Comparison of ENCODE assay signal across 10 cellular contexts in genomic region chr14:92037989-92038388, GRCh38. TPM values are rescaled to one million over a fixed set of nuclear protein-coding genes. Genes with fewer than 3 reads are reported as not detected.
DNase-seq lines count a peak whose midpoint lies in the region; ATAC-seq, FAIRE-seq and TF ChIP-seq lines count a peak whose summit lies in the region.
"Had no signal": no experiment of that assay in that cellular context is flagged by ENCODE, and none has a peak within 500 bp of the region (broad histone marks: within the 10 kb centered on the region; RNA-seq: fewer than 3 reads in every experiment).

No MANE protein-coding gene starts in this region.

- TF ChIP-seq CTCF in endothelial cell of umbilical vein (IDR thresholded peaks at IDR 0.05; ENCODE audit: extremely low read depth in 1 of 2, insufficient read depth in 1 of 2, low read depth in 1 of 2, low read length in 2 of 2), result no peak

- no peaks in the 10 kb centered on the region; the same call in 1 of the 2 replicates for H3K9me3 ChIP-seq in ES-I3 (ENCODE audit: control insufficient read depth, insufficient read depth, low read length)
- H3K9me3 ChIP-seq in endothelial cell of umbilical vein (replicated peaks; ENCODE audit: control insufficient read depth, insufficient read depth, low read length), result no peaks in the 10 kb centered on the region
- H3K9me3 ChIP-seq in trophoblast cell (ENCODE audit: insufficient read depth, low read depth, low read length), result peaks cover 3% of the 10 kb centered on the region
- H3K9me3 ChIP-seq: mucosa of descending colon had no signal

- no peak overlapping the region for H2BK5ac ChIP-seq in trophoblast cell (ENCODE audit: low read depth, low read length, poor library complexity)

- H3K79me2 ChIP-seq in endothelial cell of umbilical vein (ENCODE audit: control insufficient read depth, insufficient read depth, low read length) (peaks cover 57% of the 10 kb centered on the region), trophoblast cell (ENCODE audit: control insufficient read depth, insufficient read depth, low read length, poor library complexity) (peaks cover 7% of the 10 kb centered on the region)

- POLR2A ChIA-PET in endothelial cell of umbilical vein (lab: Charles Lee), result no interaction called here

- H2BK12ac ChIP-seq in trophoblast cell (ENCODE audit: low read length), result no peak overlapping the region

- no peak overlapping the region for H3K14ac ChIP-seq in trophoblast cell (ENCODE audit: low read length)

- H3K4me3 ChIP-seq in endothelial cell of umbilical vein (replicated peaks in 1 of 3; ENCODE audit: insufficient read depth in 1 of 3, low read depth in 1 of 3, low read length in 3 of 3) (peak overlapping the region in 2 of 3 experiments; percentile 1 to 96), trophoblast cell (ENCODE audit: low read depth, low read length) (no peak overlapping the region)
- H3K4me3 ChIP-seq: mucosa of descending colon had no signal

- H2AFZ ChIP-seq in endothelial cell of umbilical vein (ENCODE audit: low read depth, low read length), result no peak overlapping the region
- no peak overlapping the region for H2AFZ ChIP-seq in trophoblast cell (ENCODE audit: insufficient read depth, low read length, poor library complexity)

- CTCF ChIA-PET in endothelial cell of umbilical vein (lab: Charles Lee), result interaction anchor here (1.3 kb wide), 1 partner anchor 68 kb away, joined by 5 read pairs; the partner anchor contains the start of gene ATXN3

- no peak overlapping the region for H4K12ac ChIP-seq in trophoblast cell (ENCODE audit: low read depth, low read length)

- no peaks in the 10 kb centered on the region for H4K20me1 ChIP-seq in endothelial cell of umbilical vein (replicated peaks; ENCODE audit: control insufficient read depth, extremely low read depth, insufficient read depth, low read length)

- no peak overlapping the region for H3K27ac ChIP-seq in endothelial cell of umbilical vein (ENCODE audit: insufficient read depth, low read depth, low read length)
- H3K27ac ChIP-seq in trophoblast cell (ENCODE audit: low read depth, low read length), result no peak overlapping the region

- H4K91ac ChIP-seq in trophoblast cell (ENCODE audit: low read depth, low read length), result no peak overlapping the region

- H3K4me1 ChIP-seq in ES-I3 (ENCODE audit: insufficient read depth, low read length), result 0 out of 2 replicates have a peak, but pooled peaks cover 3% of the 10 kb centered on the region
- H3K4me1 ChIP-seq in endothelial cell of umbilical vein (ENCODE audit: control insufficient read depth, extremely low read depth, insufficient read depth, low read length), result peaks cover 16% of the 10 kb centered on the region
- H3K4me1 ChIP-seq in trophoblast cell (ENCODE audit: control insufficient read depth in 1 of 2, insufficient read depth in 2 of 2, low read length in 2 of 2), result peaks cover 2 to 3% of the 10 kb centered on the region in 2 experiments

- peaks cover 12% of the 10 kb centered on the region for H3K79me1 ChIP-seq in trophoblast cell (ENCODE audit: low read length)

- no CpG with 5 or more reads among the region's 3 CpGs for WGBS in trophoblast cell (ENCODE audit: extremely low coverage, insufficient coverage, insufficient read length)

- H3K9ac ChIP-seq in ES-I3 (ENCODE audit: low read depth, low read length) (0 out of 2 replicates have a peak overlapping the region, but pooled peaks have one; percentile 22), endothelial cell of umbilical vein (replicated peaks; ENCODE audit: extremely low read depth, insufficient read depth, low read length) (no peak overlapping the region), trophoblast cell (ENCODE audit: low read length) (no peak overlapping the region)

- peak; percentile 22 for DNase-seq in RKO (ENCODE audit: low spot score)
- peak; percentile 14 for DNase-seq in endothelial cell of umbilical vein (ENCODE audit: low read depth, low spot score)
- no peak for DNase-seq in trophoblast cell
- no peak for DNase-seq in ACHN
- DNase-seq in stimulated activated CD4-positive, alpha-beta T cell treated with anti-CD3 and anti-CD28 coated beads, Interleukin-2, amount 100 ng/mL, for 48 hours, result no peak
- DNase-seq: mucosa of descending colon, NCI-H2029 had no signal

- no peak for ATAC-seq in GM19324 (IDR thresholded peaks at IDR 0.05; ENCODE audit: low FRiP score, unreplicated experiment)
- no peak for ATAC-seq in HG03521 (IDR thresholded peaks at IDR 0.05; ENCODE audit: unreplicated experiment)
- ATAC-seq: mucosa of descending colon had no signal

- H3K36me3 ChIP-seq in ES-I3 (ENCODE audit: insufficient read depth, low read length) (no peaks in the 10 kb centered on the region), endothelial cell of umbilical vein (ENCODE audit: control insufficient read depth in 2 of 2, extremely low read depth in 1 of 2, insufficient read depth in 2 of 2, low read length in 2 of 2) (no peaks in the 10 kb centered on the region), trophoblast cell (ENCODE audit: control insufficient read depth in 1 of 2, insufficient read depth in 2 of 2, low read length in 2 of 2) (peaks cover 0 to 1% of the 10 kb centered on the region in 2 experiments)

- dilution Hi-C loops in endothelial cell of umbilical vein (cut with MboI; ENCODE audit: extremely low pct_ligation_motif_present, low sequenced_read_pairs), result no loop called here

- H3K23ac ChIP-seq in trophoblast cell (ENCODE audit: low read length), result no peak overlapping the region

- peak overlapping the region; percentile 93 for H3K4me2 ChIP-seq in endothelial cell of umbilical vein (ENCODE audit: insufficient read depth, low read length)
- peak overlapping the region; percentile 37 for H3K4me2 ChIP-seq in trophoblast cell (ENCODE audit: low read length)

- peak overlapping the region; percentile 92 for H3K4ac ChIP-seq in trophoblast cell (ENCODE audit: low read depth, low read length)

- H3K27me3 ChIP-seq in endothelial cell of umbilical vein (ENCODE audit: control insufficient read depth in 2 of 2, insufficient read depth in 2 of 2, low read length in 2 of 2) (no peaks in the 10 kb centered on the region), trophoblast cell (ENCODE audit: insufficient read depth, low read length) (no peaks in the 10 kb centered on the region)

- intact Hi-C loops in endothelial cell of umbilical vein (cut with micrococcal nuclease), result loop anchor here (1.0 to 2.0 kb wide), 2 partner anchors 10 to 41 kb away; no protein-coding TSS in a partner anchor

- H3K18ac ChIP-seq in trophoblast cell (ENCODE audit: low read length), result peak overlapping the region; percentile 71

- no peak overlapping the region for H2AK5ac ChIP-seq in trophoblast cell (ENCODE audit: low read length)

- FAIRE-seq in endothelial cell of umbilical vein (lab: Jason Lieb, UNC), result no peak

- in situ Hi-C loops in ACHN (cut with HindIII; ENCODE audit: low pct_ligation_motif_present, low pct_unique_long_range_greater_than_20kb, low sequenced_read_pairs), result no loop called here

- no peak overlapping the region for H2BK120ac ChIP-seq in trophoblast cell (ENCODE audit: insufficient read depth, low read length, poor library complexity)

- H4K8ac ChIP-seq in trophoblast cell (ENCODE audit: low read depth, low read length), result no peak overlapping the region

- no TSS peak for BruUV-seq in endothelial cell of umbilical vein (replicated peaks; lab: Mats Ljungman, UMichigan)

- H3K9me1 ChIP-seq in endothelial cell of umbilical vein (replicated peaks; ENCODE audit: control insufficient read depth, extremely low read depth, insufficient read depth, low read length), result no peaks in the 10 kb centered on the region

- no peak for TF ChIP-seq POLR2A in endothelial cell of umbilical vein (IDR thresholded peaks at IDR 0.05; ENCODE audit: low read depth, low read length)

TF ChIP-seq in endothelial cell of umbilical vein, 7 proteins besides CTCF, POLR2A, EP300 and RAD21:
- TF ChIP-seq MYC (IDR thresholded peaks at IDR 0.05; ENCODE audit: low read depth, low read length) (no peak), JUN (IDR thresholded peaks at IDR 0.05; ENCODE audit: borderline replicate concordance, insufficient read depth, insufficient read length, low read depth) (no peak), POLR2AphosphoS5 (IDR thresholded peaks at IDR 0.05; ENCODE audit: insufficient read depth, low read depth, low read length) (no peak), GATA2 (IDR thresholded peaks at IDR 0.05; ENCODE audit: insufficient read depth, insufficient read length, low read depth, low read length) (no peak), FOS (IDR thresholded peaks at IDR 0.05; ENCODE audit: borderline replicate concordance, insufficient read depth, low read length) (no peak), EZH2 (IDR thresholded peaks at IDR 0.05; ENCODE audit: borderline replicate concordance, low read depth, low read length, severe bottlenecking) (no peak), MAX (IDR thresholded peaks at IDR 0.05; ENCODE audit: insufficient read depth, insufficient read length) (no peak)

RNA-seq across cellular contexts. Expression of gene TRIP11, which starts 1.9 kb away (rescaled TPM):
- total RNA-seq in endothelial cell of umbilical vein, result 51.7 and 58.0 TPM in 2 replicates
- polyA plus RNA-seq in endothelial cell of umbilical vein, result 6.0 and 7.0 TPM in 2 replicates
- polyA plus RNA-seq in endothelial cell of umbilical vein (2011; cell fraction: cytosol; rRNA removed), result 8.6 and 10.0 TPM in 2 replicates
- 12.3 and 14.0 TPM in 2 replicates for polyA plus RNA-seq in endothelial cell of umbilical vein (2011; cell fraction: nucleus; rRNA removed)
- polyA plus RNA-seq in endothelial cell of umbilical vein (2012), result 23.1 and 25.2 TPM in 2 replicates
- polyA minus RNA-seq in endothelial cell of umbilical vein, result 90.7 and 111 TPM in 2 replicates
- 9.6 TPM for polyA minus RNA-seq in endothelial cell of umbilical vein (2011; cell fraction: cytosol; rRNA and poly(A)+ RNA removed)
- polyA minus RNA-seq in endothelial cell of umbilical vein (2011; cell fraction: nucleus; rRNA and poly(A)+ RNA removed), result 74.9 and 85.7 TPM in 2 replicates
- 21.2 and 22.2 TPM in 2 replicates for polyA plus RNA-seq in trophoblast cell (2013)

Comparison
In these comparisons a context has a peak if more than half of its experiments do, and no peak if none do; other contexts are left out.
1. DNase-seq: peak in RKO (single experiment) and endothelial cell of umbilical vein (single experiment); none in trophoblast cell (0 of 2), ACHN (single experiment) and stimulated activated CD4-positive, alpha-beta T cell treated with anti-CD3 and anti-CD28 coated beads, Interleukin-2, amount 100 ng/mL, for 48 hours (0 of 2).